34 cellular contexts compared by ENCODE assay signal in genomic region chr21:14300074-14300473, GRCh38.
DNase-seq lines count a peak whose midpoint lies in the region; ATAC-seq, FAIRE-seq and TF ChIP-seq lines count a peak whose summit lies in the region.
"Had no signal": no experiment of that assay in that cellular context is flagged by ENCODE, and none has a peak within 500 bp of the region (broad histone marks: within the 10 kb centered on the region; RNA-seq: fewer than 3 reads in every experiment).

No MANE protein-coding gene starts in this region.

- H3K9ac ChIP-seq in Loucy (ENCODE audit: low read depth, low read length, poor library complexity, severe bottlenecking) (no peak overlapping the region), K562 (ENCODE audit: insufficient read depth in 1 of 2, low read depth in 2 of 2, low read length in 2 of 2) (no peak overlapping the region), endothelial cell of umbilical vein (replicated peaks; ENCODE audit: extremely low read depth, insufficient read depth, low read length) (no peak overlapping the region), neural cell (ENCODE audit: low read length) (no peak overlapping the region)
- H3K9ac ChIP-seq: BLaER1; BLaER1 treated with 17β-estradiol and CSF1 and Interleukin-3, amounts not matched to agents 10 nM and 100 nM had no signal

- WGBS in K562 (ENCODE audit: insufficient coverage, low coverage, missing lambda C conversion rate): 41% methylated on average over 1 of the region's 1 CpG

- H3K9me2 ChIP-seq in Loucy (replicated peaks; ENCODE audit: low read depth, low read length) (no peaks in the 10 kb centered on the region), neural cell (ENCODE audit: insufficient read depth, low read length) (no peaks in the 10 kb centered on the region)

- peak; percentile 32; the same call in 1 of the 3 replicates for ATAC-seq in K562
- ATAC-seq in GM19397 (IDR thresholded peaks at IDR 0.05; ENCODE audit: unreplicated experiment): no peak
- no peak for ATAC-seq in GM18909 (IDR thresholded peaks at IDR 0.05; ENCODE audit: poor library complexity, unreplicated experiment)
- ATAC-seq: A549; CD8-positive, alpha-beta T cell had no signal

- H3K79me2 ChIP-seq in Loucy (ENCODE audit: insufficient read depth, low read length) (no peaks in the 10 kb centered on the region), K562 (ENCODE audit: control insufficient read depth, insufficient read depth, low read length) (no peaks in the 10 kb centered on the region), endothelial cell of umbilical vein (ENCODE audit: control insufficient read depth, insufficient read depth, low read length) (no peaks in the 10 kb centered on the region), neural cell (replicated peaks; ENCODE audit: insufficient read depth, low read length) (no peaks in the 10 kb centered on the region)

- H4K20me1 ChIP-seq in Loucy (ENCODE audit: insufficient read depth, low read length, poor library complexity, severe bottlenecking) (no peaks in the 10 kb centered on the region), K562 (replicated peaks; ENCODE audit: control insufficient read depth, insufficient read depth, low read length) (no peaks in the 10 kb centered on the region), endothelial cell of umbilical vein (replicated peaks; ENCODE audit: control insufficient read depth, extremely low read depth, insufficient read depth, low read length) (no peaks in the 10 kb centered on the region), neural cell (ENCODE audit: insufficient read depth) (no peaks in the 10 kb centered on the region)
- H4K20me1 ChIP-seq: BLaER1; BLaER1 treated with 17β-estradiol and CSF1 and Interleukin-3, amounts not matched to agents 10 nM and 100 nM had no signal

- POLR2A ChIA-PET in K562 (lab: Yijun Ruan, JAX): no interaction called here
- POLR2A ChIA-PET in endothelial cell of umbilical vein (lab: Charles Lee): no interaction called here

- H2AFZ ChIP-seq in Loucy (ENCODE audit: low read length): peak overlapping the region; percentile 67
- 0 out of 2 replicates have a peak overlapping the region, but pooled peaks have one; percentile 0 for H2AFZ ChIP-seq in K562 (ENCODE audit: low read depth, low read length)
- H2AFZ ChIP-seq in endothelial cell of umbilical vein (ENCODE audit: low read depth, low read length): peak overlapping the region; percentile 85
- no peak overlapping the region for H2AFZ ChIP-seq in neural cell (ENCODE audit: low read depth, low read length)

- H3F3A ChIP-seq in Loucy (ENCODE audit: low read depth): no peaks in the 10 kb centered on the region
- H3F3A ChIP-seq in neural cell (ENCODE audit: insufficient read depth, low read length, poor library complexity, severe bottlenecking): no peaks in the 10 kb centered on the region

- no peak overlapping the region for H3K27ac ChIP-seq in K562 (ENCODE audit: extremely low read depth, low read depth, low read length)
- no peak overlapping the region for H3K27ac ChIP-seq in endothelial cell of umbilical vein (ENCODE audit: insufficient read depth, low read depth, low read length)
- no peak overlapping the region for H3K27ac ChIP-seq in neural cell (ENCODE audit: low read length)
- H3K27ac ChIP-seq in Peyer's patch: no peak overlapping the region
- H3K27ac ChIP-seq: 22Rv1; A549; BLaER1; BLaER1 treated with 17β-estradiol and CSF1 and Interleukin-3, amounts not matched to agents 10 nM and 100 nM; C4-2B had no signal

- no peak for TF ChIP-seq EP300 in K562 (IDR thresholded peaks at IDR 0.05; ENCODE audit: low read length)
- peak; percentile 77 for TF ChIP-seq EP300 in neural cell (conservative IDR thresholded peaks at IDR 0.05; ENCODE audit: poor library complexity, severe bottlenecking)

- DNase-seq in K562 (ENCODE audit: extremely low read depth in 1 of 4, low spot score in 3 of 4): no peak
- DNase-seq in endothelial cell of umbilical vein (ENCODE audit: low read depth, low spot score): no peak
- no peak for DNase-seq in Peyer's patch
- DNase-seq in SKM-1 (lab: John Stamatoyannopoulos, UW; ENCODE audit: unreplicated experiment): no peak
- DNase-seq: 8988T; ACHN; AML-193; BE2C; C1 segment of cervical spinal cord; Caco-2; Calu3; CD4-positive, alpha-beta memory T cell; CD4-positive, alpha-beta T cell; CD4-positive, CD25-positive, alpha-beta regulatory T cell; CD8-positive, alpha-beta memory T cell; CD8-positive, alpha-beta T cell; COR-L47; DMS 273 treated with DMSO at 0.1 percent for 48 hours; DMS153; DMS53; DMS79; DMS79 treated with DMSO at 0.1 percent for 48 hours; DND-41; EL had no signal

- H3K4me1 ChIP-seq in Loucy (ENCODE audit: insufficient read depth, low read length, poor library complexity, severe bottlenecking): no peaks in the 10 kb centered on the region
- H3K4me1 ChIP-seq in K562 (replicated peaks in 1 of 2; ENCODE audit: control insufficient read depth in 2 of 2, insufficient read depth in 2 of 2, low read length in 2 of 2): no peaks in the 10 kb centered on the region; a peak in 1 of 5 replicates
- H3K4me1 ChIP-seq in endothelial cell of umbilical vein (ENCODE audit: control insufficient read depth, extremely low read depth, insufficient read depth, low read length): peaks cover 6% of the 10 kb centered on the region
- no peaks in the 10 kb centered on the region for H3K4me1 ChIP-seq in Peyer's patch
- H3K4me1 ChIP-seq: A549; BE2C; BLaER1; BLaER1 treated with 17β-estradiol and CSF1 and Interleukin-3, amounts not matched to agents 10 nM and 100 nM; Caco-2 had no signal

- TF ChIP-seq POLR2A in K562 (conservative IDR thresholded peaks at IDR 0.05): no peak
- no peak for TF ChIP-seq POLR2A in endothelial cell of umbilical vein (IDR thresholded peaks at IDR 0.05; ENCODE audit: low read depth, low read length)
- no peak for TF ChIP-seq POLR2A in Peyer's patch (IDR thresholded peaks at IDR 0.05)

- dilution Hi-C loops in endothelial cell of umbilical vein (cut with MboI; ENCODE audit: extremely low pct_ligation_motif_present, low sequenced_read_pairs): no loop called here

- TF ChIP-seq RAD21 in K562 (CRISPR knock-in tag; conservative IDR thresholded peaks at IDR 0.05 in 1 of 2, IDR thresholded peaks at IDR 0.05 in 1 of 2) (no peak), neural cell (conservative IDR thresholded peaks at IDR 0.05) (no peak)

- H3K27me3 ChIP-seq in Loucy (ENCODE audit: insufficient read depth, low read length, poor library complexity, severe bottlenecking): no peaks in the 10 kb centered on the region
- H3K27me3 ChIP-seq in K562 (ENCODE audit: control insufficient read depth in 2 of 2, insufficient read depth in 2 of 2, low read length in 2 of 2): no peaks in the 10 kb centered on the region; a peak in 1 of 5 replicates
- no peaks in the 10 kb centered on the region for H3K27me3 ChIP-seq in endothelial cell of umbilical vein (ENCODE audit: control insufficient read depth in 2 of 2, insufficient read depth in 2 of 2, low read length in 2 of 2)
- no peaks in the 10 kb centered on the region for H3K27me3 ChIP-seq in neural cell (ENCODE audit: insufficient read depth, low read depth, low read length)
- no peaks in the 10 kb centered on the region for H3K27me3 ChIP-seq in Peyer's patch
- H3K27me3 ChIP-seq: BE2C; BLaER1; BLaER1 treated with 17β-estradiol and CSF1 and Interleukin-3, amounts not matched to agents 10 nM and 100 nM had no signal

- CTCF ChIA-PET in K562 (lab: Yijun Ruan, JAX; ENCODE audit: low intra/inter-chr PET ratio) (no interaction called here), endothelial cell of umbilical vein (lab: Charles Lee) (no interaction called here)

- BruUV-seq in K562 (replicated peaks; lab: Mats Ljungman, UMichigan) (no TSS peak), endothelial cell of umbilical vein (replicated peaks; lab: Mats Ljungman, UMichigan) (no TSS peak)

- H3K9me3 ChIP-seq in Loucy (ENCODE audit: insufficient read depth, low read depth, low read length): no peaks in the 10 kb centered on the region
- no peaks in the 10 kb centered on the region for H3K9me3 ChIP-seq in K562 (replicated peaks; ENCODE audit: control insufficient read depth, insufficient read depth, low read depth, low read length)
- no peaks in the 10 kb centered on the region for H3K9me3 ChIP-seq in endothelial cell of umbilical vein (replicated peaks; ENCODE audit: control insufficient read depth, insufficient read depth, low read length)
- no peaks in the 10 kb centered on the region for H3K9me3 ChIP-seq in neural cell (ENCODE audit: low read length)
- H3K9me3 ChIP-seq in Peyer's patch: no peaks in the 10 kb centered on the region
- H3K9me3 ChIP-seq: A549; BE2C; BLaER1; BLaER1 treated with 17β-estradiol and CSF1 and Interleukin-3, amounts not matched to agents 10 nM and 100 nM; Caco-2 had no signal

- no peak for FAIRE-seq in K562 (lab: Jason Lieb, UNC)
- no peak for FAIRE-seq in endothelial cell of umbilical vein (lab: Jason Lieb, UNC)
- FAIRE-seq: A549, D721Med had no signal

- H3K9me1 ChIP-seq in K562 (ENCODE audit: control insufficient read depth, insufficient read depth, low read length): no peaks in the 10 kb centered on the region
- no peaks in the 10 kb centered on the region for H3K9me1 ChIP-seq in endothelial cell of umbilical vein (replicated peaks; ENCODE audit: control insufficient read depth, extremely low read depth, insufficient read depth, low read length)

- H3K4me2 ChIP-seq in Loucy (ENCODE audit: low read depth, low read length, poor library complexity, severe bottlenecking) (no peak overlapping the region), K562 (ENCODE audit: insufficient read depth, low read length) (no peak overlapping the region), endothelial cell of umbilical vein (ENCODE audit: insufficient read depth, low read length) (no peak overlapping the region), neural cell (ENCODE audit: low read length) (no peak overlapping the region)
- H3K4me2 ChIP-seq: A549; BLaER1; BLaER1 treated with 17β-estradiol and CSF1 and Interleukin-3, amounts not matched to agents 10 nM and 100 nM had no signal

- H3K4me3 ChIP-seq in Loucy (ENCODE audit: low read length, poor library complexity, severe bottlenecking) (no peak overlapping the region), K562 (no peak overlapping the region), endothelial cell of umbilical vein (replicated peaks in 1 of 3; ENCODE audit: insufficient read depth in 1 of 3, low read depth in 1 of 3, low read length in 3 of 3) (no peak overlapping the region), neural cell (ENCODE audit: low read length) (no peak overlapping the region), Peyer's patch (no peak overlapping the region)
- H3K4me3 ChIP-seq: A549; BLaER1; BLaER1 treated with 17β-estradiol and CSF1 and Interleukin-3, amounts not matched to agents 10 nM and 100 nM had no signal

- H3K36me3 ChIP-seq in Loucy (ENCODE audit: insufficient read depth, low read length) (no peaks in the 10 kb centered on the region), K562 (ENCODE audit: control insufficient read depth, insufficient read depth, low read length) (no peaks in the 10 kb centered on the region), endothelial cell of umbilical vein (ENCODE audit: control insufficient read depth in 2 of 2, extremely low read depth in 1 of 2, insufficient read depth in 2 of 2, low read length in 2 of 2) (no peaks in the 10 kb centered on the region), neural cell (ENCODE audit: insufficient read depth, low read length) (no peaks in the 10 kb centered on the region), Peyer's patch (no peaks in the 10 kb centered on the region)
- H3K36me3 ChIP-seq: BE2C; BLaER1; BLaER1 treated with 17β-estradiol and CSF1 and Interleukin-3, amounts not matched to agents 10 nM and 100 nM had no signal

- intact Hi-C loops in K562 (cut with micrococcal nuclease) (loop anchor here (10.0 kb wide), 2 partner anchors 85 to 565 kb away; partner anchors contain the start of gene HSPA13), endothelial cell of umbilical vein (cut with micrococcal nuclease) (loop anchor here (10.0 kb wide), 1 partner anchor 245 kb away; the partner anchor contains the start of gene SAMSN1)

- TF ChIP-seq CTCF in Loucy (conservative IDR thresholded peaks at IDR 0.05; ENCODE audit: low read length) (no peak), K562 (IDR thresholded peaks at IDR 0.05 in 2 of 3, conservative IDR thresholded peaks at IDR 0.05 in 1 of 3; ENCODE audit: insufficient read depth in 2 of 3, low read depth in 1 of 3, low read length in 3 of 3) (no peak), endothelial cell of umbilical vein (IDR thresholded peaks at IDR 0.05; ENCODE audit: extremely low read depth in 1 of 2, insufficient read depth in 1 of 2, low read depth in 1 of 2, low read length in 2 of 2) (no peak), neural cell (IDR thresholded peaks at IDR 0.05; ENCODE audit: poor library complexity, severe bottlenecking) (no peak), Peyer's patch (IDR thresholded peaks at IDR 0.05) (no peak)

- in situ Hi-C loops in K562 (cut with MboI): no loop called here
